Comparison of ENCODE assay signal across 1 cellular context in genomic region chr20:34375977-34376430, GRCh38.
TF ChIP-seq lines count a peak whose summit lies in the region.

No MANE protein-coding gene starts in this region.

TF ChIP-seq in HEK293, 187 proteins besides CTCF, POLR2A, EP300 and RAD21 (continued from another document and continues in another):
- TF ChIP-seq, protein P1, sequence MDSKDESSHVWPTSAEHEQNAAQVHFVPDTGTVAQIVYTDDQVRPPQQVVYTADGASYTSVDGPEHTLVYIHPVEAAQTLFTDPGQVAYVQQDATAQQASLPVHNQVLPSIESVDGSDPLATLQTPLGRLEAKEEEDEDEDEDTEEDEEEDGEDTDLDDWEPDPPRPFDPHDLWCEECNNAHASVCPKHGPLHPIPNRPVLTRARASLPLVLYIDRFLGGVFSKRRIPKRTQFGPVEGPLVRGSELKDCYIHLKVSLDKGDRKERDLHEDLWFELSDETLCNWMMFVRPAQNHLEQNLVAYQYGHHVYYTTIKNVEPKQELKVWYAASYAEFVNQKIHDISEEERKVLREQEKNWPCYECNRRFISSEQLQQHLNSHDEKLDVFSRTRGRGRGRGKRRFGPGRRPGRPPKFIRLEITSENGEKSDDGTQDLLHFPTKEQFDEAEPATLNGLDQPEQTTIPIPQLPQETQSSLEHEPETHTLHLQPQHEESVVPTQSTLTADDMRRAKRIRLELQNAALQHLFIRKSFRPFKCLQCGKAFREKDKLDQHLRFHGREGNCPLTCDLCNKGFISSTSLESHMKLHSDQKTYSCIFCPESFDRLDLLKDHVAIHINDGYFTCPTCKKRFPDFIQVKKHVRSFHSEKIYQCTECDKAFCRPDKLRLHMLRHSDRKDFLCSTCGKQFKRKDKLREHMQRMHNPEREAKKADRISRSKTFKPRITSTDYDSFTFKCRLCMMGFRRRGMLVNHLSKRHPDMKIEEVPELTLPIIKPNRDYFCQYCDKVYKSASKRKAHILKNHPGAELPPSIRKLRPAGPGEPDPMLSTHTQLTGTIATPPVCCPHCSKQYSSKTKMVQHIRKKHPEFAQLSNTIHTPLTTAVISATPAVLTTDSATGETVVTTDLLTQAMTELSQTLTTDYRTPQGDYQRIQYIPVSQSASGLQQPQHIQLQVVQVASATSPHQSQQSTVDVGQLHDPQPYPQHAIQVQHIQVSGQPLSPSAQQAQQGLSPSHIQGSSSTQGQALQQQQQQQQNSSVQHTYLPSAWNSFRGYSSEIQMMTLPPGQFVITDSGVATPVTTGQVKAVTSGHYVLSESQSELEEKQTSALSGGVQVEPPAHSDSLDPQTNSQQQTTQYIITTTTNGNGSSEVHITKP (tag by site-specific recombination; IDR thresholded peaks at IDR 0.05), result no peak
- TF ChIP-seq ZEB2 (tag by site-specific recombination; IDR thresholded peaks at IDR 0.05), result peak; percentile 64
- no peak for TF ChIP-seq ZNF146 (tag by site-specific recombination; IDR thresholded peaks at IDR 0.05)
- peak; percentile 50 for TF ChIP-seq ZBTB6 (tag by site-specific recombination; IDR thresholded peaks at IDR 0.05)
- TF ChIP-seq, protein P2, sequence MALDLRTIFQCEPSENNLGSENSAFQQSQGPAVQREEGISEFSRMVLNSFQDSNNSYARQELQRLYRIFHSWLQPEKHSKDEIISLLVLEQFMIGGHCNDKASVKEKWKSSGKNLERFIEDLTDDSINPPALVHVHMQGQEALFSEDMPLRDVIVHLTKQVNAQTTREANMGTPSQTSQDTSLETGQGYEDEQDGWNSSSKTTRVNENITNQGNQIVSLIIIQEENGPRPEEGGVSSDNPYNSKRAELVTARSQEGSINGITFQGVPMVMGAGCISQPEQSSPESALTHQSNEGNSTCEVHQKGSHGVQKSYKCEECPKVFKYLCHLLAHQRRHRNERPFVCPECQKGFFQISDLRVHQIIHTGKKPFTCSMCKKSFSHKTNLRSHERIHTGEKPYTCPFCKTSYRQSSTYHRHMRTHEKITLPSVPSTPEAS (tag by site-specific recombination; IDR thresholded peaks at IDR 0.05), result no peak
- no peak for TF ChIP-seq REST (tag by site-specific recombination; IDR thresholded peaks at IDR 0.05)
- no peak for TF ChIP-seq MEIS1 (CRISPR knock-in tag; IDR thresholded peaks at IDR 0.05; ENCODE audit: borderline replicate concordance)
- TF ChIP-seq ZNF473 (tag by site-specific recombination; IDR thresholded peaks at IDR 0.05), result no peak
- no peak for TF ChIP-seq ZNF621 (tag by site-specific recombination; IDR thresholded peaks at IDR 0.05)
- TF ChIP-seq ZNF792 (tag by site-specific recombination; IDR thresholded peaks at IDR 0.05), result no peak
- no peak for TF ChIP-seq ZSCAN30 (tag by site-specific recombination; IDR thresholded peaks at IDR 0.05)
- TF ChIP-seq ZNF777 (tag by site-specific recombination; IDR thresholded peaks at IDR 0.05; ENCODE audit: borderline replicate concordance), result no peak
- no peak for TF ChIP-seq ZNF391 (tag by site-specific recombination; IDR thresholded peaks at IDR 0.05; ENCODE audit: borderline replicate concordance, low read depth)
- TF ChIP-seq ZNF585B (tag by site-specific recombination; IDR thresholded peaks at IDR 0.05), result no peak
- TF ChIP-seq ZSCAN5A (tag by site-specific recombination; IDR thresholded peaks at IDR 0.05), result no peak
- no peak for TF ChIP-seq ZNF514 (tag by site-specific recombination; IDR thresholded peaks at IDR 0.05)
- TF ChIP-seq ZNF112 (tag by site-specific recombination; IDR thresholded peaks at IDR 0.05), result no peak
- TF ChIP-seq ZNF366 (tag by site-specific recombination; conservative IDR thresholded peaks at IDR 0.05), result no peak; the same call in 1 of the 2 replicates
- no peak for TF ChIP-seq ZNF292 (tag by site-specific recombination; IDR thresholded peaks at IDR 0.05; ENCODE audit: borderline replicate concordance, low read depth)
- TF ChIP-seq, protein P3, sequence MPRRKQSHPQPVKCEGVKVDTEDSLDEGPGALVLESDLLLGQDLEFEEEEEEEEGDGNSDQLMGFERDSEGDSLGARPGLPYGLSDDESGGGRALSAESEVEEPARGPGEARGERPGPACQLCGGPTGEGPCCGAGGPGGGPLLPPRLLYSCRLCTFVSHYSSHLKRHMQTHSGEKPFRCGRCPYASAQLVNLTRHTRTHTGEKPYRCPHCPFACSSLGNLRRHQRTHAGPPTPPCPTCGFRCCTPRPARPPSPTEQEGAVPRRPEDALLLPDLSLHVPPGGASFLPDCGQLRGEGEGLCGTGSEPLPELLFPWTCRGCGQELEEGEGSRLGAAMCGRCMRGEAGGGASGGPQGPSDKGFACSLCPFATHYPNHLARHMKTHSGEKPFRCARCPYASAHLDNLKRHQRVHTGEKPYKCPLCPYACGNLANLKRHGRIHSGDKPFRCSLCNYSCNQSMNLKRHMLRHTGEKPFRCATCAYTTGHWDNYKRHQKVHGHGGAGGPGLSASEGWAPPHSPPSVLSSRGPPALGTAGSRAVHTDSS (tag by site-specific recombination; IDR thresholded peaks at IDR 0.05), result no peak
- TF ChIP-seq ZBTB10 (tag by site-specific recombination; IDR thresholded peaks at IDR 0.05), result no peak
- no peak for TF ChIP-seq ZNF132 (tag by site-specific recombination; IDR thresholded peaks at IDR 0.05; ENCODE audit: borderline replicate concordance)
- TF ChIP-seq ZNF610 (tag by site-specific recombination; IDR thresholded peaks at IDR 0.05; ENCODE audit: borderline replicate concordance), result no peak
- no peak for TF ChIP-seq ZNF426 (tag by site-specific recombination; IDR thresholded peaks at IDR 0.05)
- TF ChIP-seq ZFP37 (tag by site-specific recombination; IDR thresholded peaks at IDR 0.05), result no peak
- no peak for TF ChIP-seq BCL6B (tag by site-specific recombination; IDR thresholded peaks at IDR 0.05)
- no peak for TF ChIP-seq GLI4 (tag by site-specific recombination; IDR thresholded peaks at IDR 0.05)
- 0 out of 2 replicates have a peak, but pooled peaks have one; percentile 48 for TF ChIP-seq HOXD13 (CRISPR knock-in tag; IDR thresholded peaks at IDR 0.05; ENCODE audit: borderline replicate concordance)
- peak; percentile 72 for TF ChIP-seq GLIS1 (tag by site-specific recombination; IDR thresholded peaks at IDR 0.05)
- TF ChIP-seq WT1 (tag by site-specific recombination; IDR thresholded peaks at IDR 0.05), result no peak
- no peak for TF ChIP-seq ZNF302 (tag by site-specific recombination; IDR thresholded peaks at IDR 0.05; ENCODE audit: low read depth)
- no peak for TF ChIP-seq ZNF660 (tag by site-specific recombination; IDR thresholded peaks at IDR 0.05)
- no peak for TF ChIP-seq ZNF510 (tag by site-specific recombination; IDR thresholded peaks at IDR 0.05; ENCODE audit: insufficient replicate concordance)
- TF ChIP-seq ZNF26 (tag by site-specific recombination; IDR thresholded peaks at IDR 0.05), result no peak
- no peak for TF ChIP-seq ZNF280C (tag by site-specific recombination; IDR thresholded peaks at IDR 0.05)
- TF ChIP-seq ZNF362 (tag by site-specific recombination; IDR thresholded peaks at IDR 0.05), result no peak
- no peak for TF ChIP-seq ZNF169 (tag by site-specific recombination; IDR thresholded peaks at IDR 0.05)
